ENCODE assay signal across 8 cellular contexts in genomic region chr2:217934321-217935131, GRCh38.
DNase-seq lines count a peak whose midpoint lies in the region; ATAC-seq and TF ChIP-seq lines count a peak whose summit lies in the region.

No MANE protein-coding gene starts in this region.

- H3K4me3 Mint-ChIP-seq in naive thymus-derived CD4-positive, alpha-beta T cell, result no peak overlapping the region

- H3K27ac Mint-ChIP-seq in naive thymus-derived CD4-positive, alpha-beta T cell, result no peak overlapping the region

- no peaks in the 10 kb centered on the region for H3K9me3 ChIP-seq in naive thymus-derived CD4-positive, alpha-beta T cell (ENCODE audit: control insufficient read depth in 2 of 3, low read length in 3 of 3)

- H3K27me3 ChIP-seq in BJ (ENCODE audit: control insufficient read depth, insufficient read depth, low read length), result no peaks in the 10 kb centered on the region
- no peaks in the 10 kb centered on the region for H3K27me3 ChIP-seq in naive thymus-derived CD4-positive, alpha-beta T cell (ENCODE audit: control insufficient read depth in 2 of 2, insufficient read depth in 2 of 2, low read length in 2 of 2)

- H3K4me1 ChIP-seq in naive thymus-derived CD4-positive, alpha-beta T cell (ENCODE audit: control insufficient read depth in 2 of 2, insufficient read depth in 2 of 2, low read length in 2 of 2), result no peaks in the 10 kb centered on the region

- CTCF ChIA-PET in BJ (lab: Yijun Ruan, JAX), result interaction anchor here (1.1 to 3.7 kb wide), 5 partner anchors 9 to 59 kb away, joined by 3 to 11 read pairs (median 4); no protein-coding TSS in a partner anchor
- CTCF ChIA-PET in naive thymus-derived CD4-positive, alpha-beta T cell (lab: Charles Lee), result no interaction called here

- H3K4me1 Mint-ChIP-seq in naive thymus-derived CD4-positive, alpha-beta T cell, result peaks cover 0 to 19% (median 0%) of the 10 kb centered on the region in 7 donors

- DNase-seq in BJ (ENCODE audit: low read depth) (peak; percentile 80), NOMO-1 treated with DMSO at 0.1 percent for 48 hours (lab: John Stamatoyannopoulos, UW; ENCODE audit: unreplicated experiment) (peak; percentile 93), epithelial cell of esophagus (ENCODE audit: low read depth) (peak; percentile 87), NCI-H524 (lab: John Stamatoyannopoulos, UW) (no peak)
- no peak for DNase-seq in naive thymus-derived CD4-positive, alpha-beta T cell
- DNase-seq in stimulated activated CD4-positive, alpha-beta T cell treated with anti-CD3 and anti-CD28 coated beads, Interleukin-2, amount 100 ng/mL, for 48 hours, result no peak

- peaks cover 0 to 2% (median 0%) of the 10 kb centered on the region in 11 donors for H3K9me3 Mint-ChIP-seq in naive thymus-derived CD4-positive, alpha-beta T cell

- no peak overlapping the region for H3K27ac ChIP-seq in naive thymus-derived CD4-positive, alpha-beta T cell (ENCODE audit: low read depth, low read length)

- peak; percentile 88 for ATAC-seq in naive thymus-derived CD4-positive, alpha-beta T cell
- ATAC-seq in GM19351 (IDR thresholded peaks at IDR 0.05; ENCODE audit: unreplicated experiment) (no peak), GM19455 (IDR thresholded peaks at IDR 0.05; ENCODE audit: unreplicated experiment) (no peak)

- no peaks in the 10 kb centered on the region; the same call in 1 of the 2 replicates for H3K36me3 ChIP-seq in BJ (ENCODE audit: control insufficient read depth, insufficient read depth, low read length)
- H3K36me3 ChIP-seq in naive thymus-derived CD4-positive, alpha-beta T cell (ENCODE audit: control insufficient read depth in 2 of 3, insufficient read depth in 3 of 3, low read length in 3 of 3), result no peaks in the 10 kb centered on the region

- POLR2A ChIA-PET in BJ (lab: Charles Lee), result interaction anchor here (0.5 kb wide), 1 partner anchor 142 kb away, joined by 3 read pairs; no protein-coding TSS in a partner anchor
- POLR2A ChIA-PET in naive thymus-derived CD4-positive, alpha-beta T cell (lab: Charles Lee), result no interaction called here

- no peaks in the 10 kb centered on the region for H3K36me3 Mint-ChIP-seq in naive thymus-derived CD4-positive, alpha-beta T cell

- peaks cover 6 to 30% (median 19%) of the 10 kb centered on the region in 5 donors for H3K27me3 Mint-ChIP-seq in naive thymus-derived CD4-positive, alpha-beta T cell

- TF ChIP-seq CTCF in BJ (IDR thresholded peaks at IDR 0.05; ENCODE audit: insufficient read depth, low read depth, low read length), result no peak
- TF ChIP-seq CTCF in epithelial cell of esophagus (IDR thresholded peaks at IDR 0.05; ENCODE audit: insufficient read depth, low read depth, low read length, missing control alignments), result no peak

- intact Hi-C loops in naive thymus-derived CD4-positive, alpha-beta T cell (cut with micrococcal nuclease), result no loop called here

- no peak overlapping the region for H3K4me3 ChIP-seq in BJ (ENCODE audit: low read depth, low read length)
- H3K4me3 ChIP-seq in epithelial cell of esophagus (ENCODE audit: low read length), result no peak overlapping the region
- no peak overlapping the region for H3K4me3 ChIP-seq in naive thymus-derived CD4-positive, alpha-beta T cell (ENCODE audit: low read length)

Comparison
In these comparisons a context has a peak if more than half of its experiments do, and no peak if none do; other contexts are left out.
1. DNase-seq: peak in BJ (single experiment), NOMO-1 treated with DMSO at 0.1 percent for 48 hours (single experiment) and epithelial cell of esophagus (single experiment); none in naive thymus-derived CD4-positive, alpha-beta T cell (0 of 9), stimulated activated CD4-positive, alpha-beta T cell treated with anti-CD3 and anti-CD28 coated beads, Interleukin-2, amount 100 ng/mL, for 48 hours (0 of 2) and NCI-H524 (0 of 2).